28 cellular contexts compared by ENCODE assay signal in genomic region chr18:1503847-1504246, GRCh38.
"Had no signal": no experiment of that assay in that cellular context is flagged by ENCODE, and none has a peak within 500 bp of the region (broad histone marks: within the 10 kb centered on the region; RNA-seq: fewer than 3 reads in every experiment).

No MANE protein-coding gene starts in this region.

- H3K27ac ChIP-seq: stomach, suprapubic skin, testis, thoracic aorta, thyroid gland, tibial artery, tibial nerve, transverse colon, upper lobe of left lung, upper lobe of right lung, uterus, vagina had no signal

- H3K9me3 ChIP-seq: stomach, suprapubic skin, testis, thoracic aorta, thyroid gland, tibial artery, tibial nerve, transverse colon, upper lobe of left lung, upper lobe of right lung, uterus, vagina had no signal

- ATAC-seq: stimulated activated effector memory CD8-positive, alpha-beta T cell treated with anti-CD3 and anti-CD28 coated beads, Interleukin-12 subunit alpha, Interleukin-12 subunit beta, amount 100 ng/mL, for 72 hours; stimulated activated memory B cell treated with anti-CD40 and anti-IgM and Interleukin-4, amounts not matched to agents 10 μg/mL and 1 μg/mL and 100 μg/mL, for 72 hours; stimulated activated naive B cell treated with anti-CD40 and anti-IgM and Interleukin-4, amounts not matched to agents 10 μg/mL and 1 μg/mL and 100 μg/mL, for 72 hours; stimulated activated naive CD8-positive, alpha-beta T cell treated with anti-CD3 and anti-CD28 coated beads, Interleukin-15, amount 100 ng/mL, for 72 hours; stimulated activated naive CD8-positive, alpha-beta T cell treated with anti-CD3 and anti-CD28 coated beads, Interleukin-15, Interleukin-2, amounts not matched to agents 100 U/mL and 50 U/mL, for 24 hours; upper lobe of right lung had no signal

- H3K36me3 ChIP-seq: stomach, suprapubic skin, thoracic aorta, thyroid gland, tibial artery, tibial nerve, transverse colon, upper lobe of left lung, upper lobe of right lung, uterus, vagina had no signal

- H3K36me3 Mint-ChIP-seq: stimulated activated effector memory CD8-positive, alpha-beta T cell treated with anti-CD3 and anti-CD28 coated beads, Interleukin-12 subunit alpha, Interleukin-12 subunit beta, amount 100 ng/mL, for 72 hours; stimulated activated memory B cell treated with anti-CD40 and anti-IgM and Interleukin-4, amounts not matched to agents 10 μg/mL and 1 μg/mL and 100 μg/mL, for 72 hours; stimulated activated naive B cell treated with anti-CD40 and anti-IgM and Interleukin-4, amounts not matched to agents 10 μg/mL and 1 μg/mL and 100 μg/mL, for 72 hours; type B pancreatic cell had no signal

- FAIRE-seq: urothelium cell line had no signal

- DNase-seq: stimulated activated CD4-positive, alpha-beta T cell treated with anti-CD3 and anti-CD28 coated beads, Interleukin-2, amount 100 ng/mL, for 48 hours; stimulated activated CD4-positive, alpha-beta T cell treated with anti-CD3 and anti-CD28 coated beads, Interleukin-4, amount 100 ng/mL, for 1 hour; stimulated activated CD4-positive, alpha-beta T cell treated with anti-CD3 and anti-CD28 coated beads, Interleukin-4, amount 100 ng/mL, for 24 hours; stimulated activated CD4-positive, alpha-beta T cell treated with anti-CD3 and anti-CD28 coated beads, Interleukin-4, amount 100 ng/mL, for 4 hours; stimulated activated CD8-positive, alpha-beta memory T cell treated with anti-CD3 and anti-CD28 coated beads, Interleukin-4, amount 100 ng/mL, for 48 hours; stimulated activated naive B cell treated with anti-CD40 and anti-IgM and Interleukin-4, amounts not matched to agents 10 μg/mL and 1 μg/mL and 100 μg/mL, for 72 hours; stimulated activated naive CD4-positive, alpha-beta T cell; stimulated activated naive CD4-positive, alpha-beta T cell treated with Interleukin-2 at 50 U/mL for 16 hours; stimulated activated naive CD8-positive, alpha-beta T cell treated with anti-CD3 and anti-CD28 coated beads, Interleukin-15, amount 100 ng/mL, for 72 hours; stimulated activated naive CD8-positive, alpha-beta T cell treated with anti-CD3 and anti-CD28 coated beads, Interleukin-15, Interleukin-2, amounts not matched to agents 100 U/mL and 50 U/mL, for 24 hours; stomach; substantia nigra; testis; thyroid gland; tibial artery; transverse colon; upper lobe of left lung; upper lobe of right lung; uterus had no signal

- H3K4me1 Mint-ChIP-seq: stimulated activated effector memory CD8-positive, alpha-beta T cell treated with anti-CD3 and anti-CD28 coated beads, Interleukin-12 subunit alpha, Interleukin-12 subunit beta, amount 100 ng/mL, for 72 hours; stimulated activated memory B cell treated with anti-CD40 and anti-IgM and Interleukin-4, amounts not matched to agents 10 μg/mL and 1 μg/mL and 100 μg/mL, for 72 hours; stimulated activated naive B cell treated with anti-CD40 and anti-IgM and Interleukin-4, amounts not matched to agents 10 μg/mL and 1 μg/mL and 100 μg/mL, for 72 hours; stimulated activated naive CD8-positive, alpha-beta T cell treated with anti-CD3 and anti-CD28 coated beads, Interleukin-15, amount 100 ng/mL, for 72 hours had no signal

- H3K4me3 ChIP-seq: stomach, suprapubic skin, testis, thoracic aorta, thyroid gland, tibial artery, tibial nerve, transverse colon, upper lobe of left lung, upper lobe of right lung, uterus, vagina had no signal

- H3K27me3 Mint-ChIP-seq: stimulated activated memory B cell treated with anti-CD40 and anti-IgM and Interleukin-4, amounts not matched to agents 10 μg/mL and 1 μg/mL and 100 μg/mL, for 72 hours; stimulated activated naive B cell treated with anti-CD40 and anti-IgM and Interleukin-4, amounts not matched to agents 10 μg/mL and 1 μg/mL and 100 μg/mL, for 72 hours; stimulated activated naive CD8-positive, alpha-beta T cell treated with anti-CD3 and anti-CD28 coated beads, Interleukin-15, amount 100 ng/mL, for 72 hours; stimulated activated naive CD8-positive, alpha-beta T cell treated with anti-CD3 and anti-CD28 coated beads, Interleukin-15, Interleukin-2, amounts not matched to agents 100 ng/mL and 50 ng/mL, for 24 hours; type B pancreatic cell had no signal

- H3K27ac Mint-ChIP-seq: stimulated activated effector memory CD8-positive, alpha-beta T cell treated with anti-CD3 and anti-CD28 coated beads, Interleukin-12 subunit alpha, Interleukin-12 subunit beta, amount 100 ng/mL, for 72 hours; stimulated activated memory B cell treated with anti-CD40 and anti-IgM and Interleukin-4, amounts not matched to agents 10 μg/mL and 1 μg/mL and 100 μg/mL, for 72 hours; stimulated activated naive B cell treated with anti-CD40 and anti-IgM and Interleukin-4, amounts not matched to agents 10 μg/mL and 1 μg/mL and 100 μg/mL, for 72 hours; stimulated activated naive CD8-positive, alpha-beta T cell treated with anti-CD3 and anti-CD28 coated beads, Interleukin-15, amount 100 ng/mL, for 72 hours; stimulated activated naive CD8-positive, alpha-beta T cell treated with anti-CD3 and anti-CD28 coated beads, Interleukin-15, Interleukin-2, amounts not matched to agents 100 ng/mL and 50 ng/mL, for 24 hours; type B pancreatic cell had no signal

- H3K4me1 ChIP-seq: stomach, suprapubic skin, testis, thyroid gland, tibial artery, tibial nerve, transverse colon, upper lobe of left lung, upper lobe of right lung, uterus, vagina had no signal

- H3K4me3 Mint-ChIP-seq: stimulated activated effector memory CD8-positive, alpha-beta T cell treated with anti-CD3 and anti-CD28 coated beads, Interleukin-12 subunit alpha, Interleukin-12 subunit beta, amount 100 ng/mL, for 72 hours; stimulated activated memory B cell treated with anti-CD40 and anti-IgM and Interleukin-4, amounts not matched to agents 10 μg/mL and 1 μg/mL and 100 μg/mL, for 72 hours; stimulated activated naive B cell treated with anti-CD40 and anti-IgM and Interleukin-4, amounts not matched to agents 10 μg/mL and 1 μg/mL and 100 μg/mL, for 72 hours; stimulated activated naive CD8-positive, alpha-beta T cell treated with anti-CD3 and anti-CD28 coated beads, Interleukin-15, amount 100 ng/mL, for 72 hours; stimulated activated naive CD8-positive, alpha-beta T cell treated with anti-CD3 and anti-CD28 coated beads, Interleukin-15, Interleukin-2, amounts not matched to agents 100 ng/mL and 50 ng/mL, for 24 hours; type B pancreatic cell had no signal

- H3K27me3 ChIP-seq: stomach, suprapubic skin, testis, thyroid gland, tibial artery, tibial nerve, transverse colon, upper lobe of left lung, upper lobe of right lung, uterus, vagina had no signal

- H3K9me3 Mint-ChIP-seq: stimulated activated memory B cell treated with anti-CD40 and anti-IgM and Interleukin-4, amounts not matched to agents 10 μg/mL and 1 μg/mL and 100 μg/mL, for 72 hours; stimulated activated naive B cell treated with anti-CD40 and anti-IgM and Interleukin-4, amounts not matched to agents 10 μg/mL and 1 μg/mL and 100 μg/mL, for 72 hours; stimulated activated naive CD8-positive, alpha-beta T cell treated with anti-CD3 and anti-CD28 coated beads, Interleukin-15, amount 100 ng/mL, for 72 hours; stimulated activated naive CD8-positive, alpha-beta T cell treated with anti-CD3 and anti-CD28 coated beads, Interleukin-15, Interleukin-2, amounts not matched to agents 100 ng/mL and 50 ng/mL, for 24 hours; type B pancreatic cell had no signal
